Comparison of ENCODE assay signal across 17 cellular contexts in the genomic region with DNA sequence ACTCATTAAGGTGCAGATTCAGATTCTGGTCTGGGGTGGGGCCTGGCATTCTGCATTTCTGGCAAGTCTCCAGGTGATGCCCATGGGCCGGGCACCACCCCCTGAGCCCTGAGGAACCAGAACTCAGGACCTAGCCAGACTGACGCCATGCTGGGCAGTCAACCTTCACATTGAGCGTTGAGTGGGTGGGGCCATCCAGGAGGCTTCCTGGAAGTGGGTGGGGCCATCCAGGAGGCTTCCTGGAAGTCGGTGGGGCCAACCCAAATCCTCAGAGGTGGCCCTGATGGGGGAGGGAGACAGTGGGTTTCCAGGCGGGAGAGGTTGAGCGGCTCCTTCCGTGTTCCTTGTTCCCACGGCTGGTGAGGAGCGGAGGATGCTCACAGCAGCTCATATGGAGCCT.
DNase-seq lines count a peak whose midpoint lies in the region; ATAC-seq and TF ChIP-seq lines count a peak whose summit lies in the region.
"Had no signal": no experiment of that assay in that cellular context is flagged by ENCODE, and none has a peak within 500 bp of the region (broad histone marks: within the 10 kb centered on the region; RNA-seq: fewer than 3 reads in every experiment).

No MANE protein-coding gene starts in this region.

- ATAC-seq in activated CD4-positive, CD25-positive, alpha-beta regulatory T cell treated with anti-CD3 and anti-CD28 coated beads, Interleukin-2, amount 50 U/mL, for 24 hours: no peak

- no peak overlapping the region for H2AK5ac ChIP-seq in H9 (ENCODE audit: insufficient read length, low read length)

- peaks cover 1% of the 10 kb centered on the region for H3K27me3 Mint-ChIP-seq in H9 (ENCODE audit: low read depth)
- no peaks in the 10 kb centered on the region for H3K27me3 Mint-ChIP-seq in progenitor cell of endocrine pancreas
- H3K27me3 Mint-ChIP-seq in activated CD4-positive, alpha-beta T cell treated with anti-CD3 and anti-CD28 coated beads, Interleukin-2, amount 10 ng/mL, durations not matched to agents 24 days and 14 days: peaks cover 14% of the 10 kb centered on the region

- H3K9me3 ChIP-seq in H9 (ENCODE audit: control insufficient read depth, low read depth, low read length): no peaks in the 10 kb centered on the region
- H3K9me3 ChIP-seq in esophagus muscularis mucosa: no peaks in the 10 kb centered on the region
- H3K9me3 ChIP-seq: BE2C, Peyer's patch had no signal

- no peak overlapping the region for H3K27ac ChIP-seq in H9 (ENCODE audit: insufficient read length, low read depth, low read length)
- H3K27ac ChIP-seq in esophagus muscularis mucosa (replicated peaks in 1 of 4): no peak overlapping the region
- H3K27ac ChIP-seq: Peyer's patch had no signal

- no peak overlapping the region for H2BK5ac ChIP-seq in H9 (ENCODE audit: insufficient read length, low read length)

- TF ChIP-seq POLR2A in esophagus muscularis mucosa (IDR thresholded peaks at IDR 0.05; ENCODE audit: low read depth): no peak

- H3K4me3 Mint-ChIP-seq in H9 (no peak overlapping the region), progenitor cell of endocrine pancreas (ENCODE audit: low read depth) (no peak overlapping the region)
- H3K4me3 Mint-ChIP-seq in activated CD4-positive, alpha-beta T cell treated with anti-CD3 and anti-CD28 coated beads, Interleukin-2, amount 10 ng/mL, durations not matched to agents 24 days and 14 days: no peak overlapping the region

- no peak overlapping the region for H2BK120ac ChIP-seq in H9 (ENCODE audit: low read depth, low read length, poor library complexity, severe bottlenecking)

- no peak overlapping the region for H3K14ac ChIP-seq in H9 (ENCODE audit: insufficient read depth, low read length)

- H3K27ac Mint-ChIP-seq in H9: no peak overlapping the region
- no peak overlapping the region for H3K27ac Mint-ChIP-seq in progenitor cell of endocrine pancreas
- no peak overlapping the region for H3K27ac Mint-ChIP-seq in activated CD4-positive, alpha-beta T cell treated with anti-CD3 and anti-CD28 coated beads, Interleukin-2, amount 10 ng/mL, durations not matched to agents 24 days and 14 days

- H2BK12ac ChIP-seq in H9 (ENCODE audit: insufficient read length, low read depth, low read length): no peak overlapping the region

- no peaks in the 10 kb centered on the region for H3K36me3 ChIP-seq in esophagus muscularis mucosa
- H3K36me3 ChIP-seq: BE2C, Peyer's patch had no signal

- H3K23ac ChIP-seq in H9 (ENCODE audit: insufficient read length, low read depth, low read length): no peak overlapping the region

- no peak overlapping the region for H4K91ac ChIP-seq in H9 (ENCODE audit: insufficient read length, low read depth, low read length)

- TF ChIP-seq EP300 in esophagus muscularis mucosa (IDR thresholded peaks at IDR 0.05): no peak

- no peaks in the 10 kb centered on the region for H3K23me2 ChIP-seq in H9 (ENCODE audit: insufficient read length, low read depth, low read length, poor library complexity, severe bottlenecking)

- no peak overlapping the region for H4K8ac ChIP-seq in H9 (replicated peaks; ENCODE audit: insufficient read length, low read depth, low read length)

- no CpG with 5 or more reads among the region's 9 CpGs for WGBS in H9 (ENCODE audit: extremely low coverage, insufficient read length, low lambda C conversion rate)
- 67% methylated on average over 8 of the region's 9 CpGs for WGBS in esophagus muscularis mucosa

- no peaks in the 10 kb centered on the region for H3K79me1 ChIP-seq in H9 (ENCODE audit: insufficient read depth, low read depth, low read length, poor library complexity, severe bottlenecking)

- H2BK20ac ChIP-seq in H9 (ENCODE audit: low read depth, low read length, poor library complexity, severe bottlenecking): no peak overlapping the region

- H3K9ac ChIP-seq in H9 (ENCODE audit: extremely low read depth, insufficient read length, low read length): no peak overlapping the region

- intact Hi-C loops in esophagus muscularis mucosa (cut with DNase I): no loop called here
- intact Hi-C loops in activated CD4-positive, alpha-beta T cell treated with anti-CD3 and anti-CD28 coated beads, Interleukin-2, amount 10 ng/mL, durations not matched to agents 24 days and 14 days (cut with micrococcal nuclease): no loop called here

- peaks cover 18 to 23% of the 10 kb centered on the region in 2 experiments for H3K4me1 Mint-ChIP-seq in H9
- peaks cover 12% of the 10 kb centered on the region for H3K4me1 Mint-ChIP-seq in progenitor cell of endocrine pancreas (ENCODE audit: low read depth)
- no peaks in the 10 kb centered on the region for H3K4me1 Mint-ChIP-seq in activated CD4-positive, alpha-beta T cell treated with anti-CD3 and anti-CD28 coated beads, Interleukin-2, amount 10 ng/mL, durations not matched to agents 24 days and 14 days

- H3K79me2 ChIP-seq in H9 (ENCODE audit: insufficient read depth, low read length): no peaks in the 10 kb centered on the region

- H2AFZ ChIP-seq in H9 (ENCODE audit: low read length): no peak overlapping the region

- no peak overlapping the region for H4K5ac ChIP-seq in H9 (ENCODE audit: insufficient read length, low read depth, low read length)

- H3K36me3 Mint-ChIP-seq in H9 (ENCODE audit: insufficient read depth in 1 of 3, low read depth in 3 of 3) (no peaks in the 10 kb centered on the region; a peak in 1 of 7 replicates), progenitor cell of endocrine pancreas (ENCODE audit: insufficient read depth) (no peaks in the 10 kb centered on the region)
- H3K36me3 Mint-ChIP-seq in activated CD4-positive, alpha-beta T cell treated with anti-CD3 and anti-CD28 coated beads, Interleukin-2, amount 10 ng/mL, durations not matched to agents 24 days and 14 days (ENCODE audit: low read depth): no peaks in the 10 kb centered on the region

- H3K4me1 ChIP-seq in H9 (ENCODE audit: insufficient read depth, low read length): no peaks in the 10 kb centered on the region
- H3K4me1 ChIP-seq in esophagus muscularis mucosa: no peaks in the 10 kb centered on the region
- H3K4me1 ChIP-seq: BE2C, Peyer's patch had no signal

- no peak overlapping the region for H3K4ac ChIP-seq in H9 (ENCODE audit: low read depth, low read length)

- no peak overlapping the region for H3K56ac ChIP-seq in H9 (ENCODE audit: insufficient read length, low read depth, low read length)

- H3K9me3 Mint-ChIP-seq in H9 (no peaks in the 10 kb centered on the region), progenitor cell of endocrine pancreas (ENCODE audit: low read depth) (no peaks in the 10 kb centered on the region)
- no peaks in the 10 kb centered on the region for H3K9me3 Mint-ChIP-seq in activated CD4-positive, alpha-beta T cell treated with anti-CD3 and anti-CD28 coated beads, Interleukin-2, amount 10 ng/mL, durations not matched to agents 24 days and 14 days

- H3K18ac ChIP-seq in H9 (ENCODE audit: insufficient read length, low read depth, low read length): no peak overlapping the region

- DNase-seq in D341Med (ENCODE audit: low spot score): peak; percentile 7
- DNase-seq in H9: peak; percentile 12
- peak; percentile 87 for DNase-seq in esophagus muscularis mucosa (ENCODE audit: extremely low spot score)
- peak; percentile 6 for DNase-seq in progenitor cell of endocrine pancreas (ENCODE audit: low spot score, unreplicated experiment)
- no peak for DNase-seq in activated CD4-positive, alpha-beta T cell treated with anti-CD3 and anti-CD28 coated beads, Interleukin-2, amount 10 ng/mL, durations not matched to agents 24 days and 14 days
- no peak for DNase-seq in NCI-H748 treated with DMSO at 0.1 percent for 48 hours (lab: John Stamatoyannopoulos, UW)
- DNase-seq in NCI-H510A treated with DMSO at 0.1 percent for 48 hours (lab: John Stamatoyannopoulos, UW): no peak
- DNase-seq: BE2C, DMS79, KG1, NCI-H1092 treated with DMSO at 0.1 percent for 48 hours, NCI-H1436 treated with DMSO at 0.1 percent for 48 hours, NCI-H2029, NCI-H2227 treated with DMSO at 0.1 percent for 48 hours, NCI-H524 had no signal

- H4K20me1 ChIP-seq in H9 (ENCODE audit: control insufficient read depth, insufficient read depth, insufficient read length): no peaks in the 10 kb centered on the region

- no peak overlapping the region for H3K4me2 ChIP-seq in H9 (ENCODE audit: insufficient read depth, insufficient read length, low read length)

- no peak for TF ChIP-seq CTCF in H9 (conservative IDR thresholded peaks at IDR 0.05)
- no peak for TF ChIP-seq CTCF in esophagus muscularis mucosa (IDR thresholded peaks at IDR 0.05)
- no peak for TF ChIP-seq CTCF in progenitor cell of endocrine pancreas (IDR thresholded peaks at IDR 0.05; ENCODE audit: unreplicated experiment)

- H3K4me3 ChIP-seq in esophagus muscularis mucosa: no peak overlapping the region
- H3K4me3 ChIP-seq: Peyer's patch had no signal

- H2BK15ac ChIP-seq in H9 (ENCODE audit: low read depth, low read length): no peak overlapping the region

- no peak overlapping the region for H3T11ph ChIP-seq in H9 (ENCODE audit: low read length)

- H3K27me3 ChIP-seq in H9 (ENCODE audit: insufficient read depth, low read length) (no peaks in the 10 kb centered on the region), esophagus muscularis mucosa (peaks cover 0 to 41% (median 0%) of the 10 kb centered on the region in 4 donors)
- H3K27me3 ChIP-seq: BE2C, Peyer's patch had no signal

Comparison
In these comparisons a context has a peak if more than half of its experiments do, and no peak if none do; other contexts are left out.
1. DNase-seq: peak in D341Med (single experiment), H9 (single experiment), esophagus muscularis mucosa (single experiment) and progenitor cell of endocrine pancreas (single experiment); none in activated CD4-positive, alpha-beta T cell treated with anti-CD3 and anti-CD28 coated beads, Interleukin-2, amount 10 ng/mL, durations not matched to agents 24 days and 14 days (single experiment), NCI-H748 treated with DMSO at 0.1 percent for 48 hours (single experiment) and NCI-H510A treated with DMSO at 0.1 percent for 48 hours (single experiment).